1 cellular context compared by ENCODE assay signal in genomic region chr12:15910864-15911696, GRCh38.
TF ChIP-seq lines count a peak whose summit lies in the region.

TSS of gene DERA (plus strand) at chr12:15911332. CDS start at chr12:15911384, 52 bp downstream.

TF ChIP-seq in HepG2, 621 proteins besides CTCF, POLR2A, EP300 and RAD21 (continued from another document and continues in another):
- TF ChIP-seq ZBTB33 (CRISPR knock-in tag; IDR thresholded peaks at IDR 0.05) (no peak), MXD1 (CRISPR knock-in tag; IDR thresholded peaks at IDR 0.05) (peak; percentile 56; the same call in 1 of the 2 replicates), ZNF891 (CRISPR knock-in tag; IDR thresholded peaks at IDR 0.05) (peak; percentile 81), ATF6 (CRISPR knock-in tag; conservative IDR thresholded peaks at IDR 0.05) (no peak), GMEB1 (CRISPR knock-in tag; IDR thresholded peaks at IDR 0.05; ENCODE audit: borderline replicate concordance) (peak; percentile 17; the same call in 1 of the 2 replicates), STAT5B (CRISPR knock-in tag; IDR thresholded peaks at IDR 0.05) (0 out of 2 replicates have a peak, but pooled peaks have one; percentile 47), RBFOX2 (IDR thresholded peaks at IDR 0.05; ENCODE audit: low read depth, low read length) (peak; percentile 94), ZEB1 (IDR thresholded peaks at IDR 0.05; ENCODE audit: insufficient replicate concordance, low read depth) (no peak), HNF1A (IDR thresholded peaks at IDR 0.05; ENCODE audit: low read depth) (no peak), HNF1A (CRISPR knock-in tag; IDR thresholded peaks at IDR 0.05; ENCODE audit: borderline replicate concordance) (no peak), ZKSCAN1 (IDR thresholded peaks at IDR 0.05; ENCODE audit: low read length) (no peak), KAT8 (CRISPR knock-in tag; IDR thresholded peaks at IDR 0.05) (no peak), ZZZ3 (CRISPR knock-in tag; IDR thresholded peaks at IDR 0.05; ENCODE audit: borderline replicate concordance) (no peak), ZFP37 (CRISPR knock-in tag; IDR thresholded peaks at IDR 0.05; ENCODE audit: borderline replicate concordance) (no peak), IRF2 (CRISPR knock-in tag; IDR thresholded peaks at IDR 0.05) (no peak; the same call in 1 of the 2 replicates), FOXC1 (CRISPR knock-in tag; IDR thresholded peaks at IDR 0.05; ENCODE audit: borderline replicate concordance) (peak; percentile 57; the same call in 1 of the 2 replicates), GLI4 (CRISPR knock-in tag; IDR thresholded peaks at IDR 0.05; ENCODE audit: borderline replicate concordance) (no peak), ZNF563 (CRISPR knock-in tag; IDR thresholded peaks at IDR 0.05) (peak; percentile 75), ZNF281 (CRISPR knock-in tag; IDR thresholded peaks at IDR 0.05; ENCODE audit: borderline replicate concordance) (peak; percentile 34; the same call in 1 of the 2 replicates), BHLHE40 (IDR thresholded peaks at IDR 0.05; ENCODE audit: low read length) (no peak), SP1 (IDR thresholded peaks at IDR 0.05) (no peak), SP1 (CRISPR knock-in tag; IDR thresholded peaks at IDR 0.05) (peak; percentile 66; the same call in 1 of the 2 replicates), DZIP1 (CRISPR knock-in tag; IDR thresholded peaks at IDR 0.05) (peak; percentile 89), CERS6 (CRISPR knock-in tag; IDR thresholded peaks at IDR 0.05) (no peak), ZNF709 (CRISPR knock-in tag; IDR thresholded peaks at IDR 0.05) (peak; percentile 66; the same call in 1 of the 2 replicates), HNRNPUL1 (IDR thresholded peaks at IDR 0.05; ENCODE audit: low read depth, low read length) (no peak), USF2 (IDR thresholded peaks at IDR 0.05; ENCODE audit: low read depth, low read length) (no peak), USF2 (CRISPR knock-in tag; IDR thresholded peaks at IDR 0.05; ENCODE audit: borderline replicate concordance) (no peak), ZNF451 (CRISPR knock-in tag; IDR thresholded peaks at IDR 0.05) (no peak; the same call in 1 of the 2 replicates), DR1 (CRISPR knock-in tag; IDR thresholded peaks at IDR 0.05) (no peak), ZNF781 (CRISPR knock-in tag; IDR thresholded peaks at IDR 0.05; ENCODE audit: borderline replicate concordance, not compliant biosample characterization) (no peak), TBX2 (CRISPR knock-in tag; IDR thresholded peaks at IDR 0.05; ENCODE audit: borderline replicate concordance) (peak; percentile 55; the same call in 1 of the 2 replicates), TFDP1 (CRISPR knock-in tag; IDR thresholded peaks at IDR 0.05; ENCODE audit: borderline replicate concordance) (peak; percentile 76; the same call in 1 of the 2 replicates), MED13 (CRISPR knock-in tag; IDR thresholded peaks at IDR 0.05) (0 out of 2 replicates have a peak, but pooled peaks have one; percentile 36), MAFF (IDR thresholded peaks at IDR 0.05; ENCODE audit: low read depth, low read length) (no peak)
